Comparison of ENCODE assay signal across 1 cellular context in genomic region chr12:93176610-93177126, GRCh38.
TF ChIP-seq lines count a peak whose summit lies in the region.

No MANE protein-coding gene starts in this region.

TF ChIP-seq in HepG2, 621 proteins besides CTCF, POLR2A, EP300 and RAD21 (continued from another document and continues in another):
- TF ChIP-seq ZNF543 (CRISPR knock-in tag; IDR thresholded peaks at IDR 0.05) (no peak), THAP9 (CRISPR knock-in tag; IDR thresholded peaks at IDR 0.05; ENCODE audit: borderline replicate concordance) (no peak), SCMH1 (CRISPR knock-in tag; IDR thresholded peaks at IDR 0.05; ENCODE audit: borderline replicate concordance) (no peak), ZNF292 (CRISPR knock-in tag; IDR thresholded peaks at IDR 0.05; ENCODE audit: borderline replicate concordance, low read depth) (peak; percentile 65; the same call in 1 of the 2 replicates), SKI (IDR thresholded peaks at IDR 0.05; ENCODE audit: partially characterized antibody) (no peak), ZHX2 (IDR thresholded peaks at IDR 0.05; ENCODE audit: low read depth) (no peak), ZHX2 (CRISPR knock-in tag; IDR thresholded peaks at IDR 0.05; ENCODE audit: borderline replicate concordance) (no peak), POLR2AphosphoS5 (IDR thresholded peaks at IDR 0.05; ENCODE audit: low read depth, low read length) (no peak), ZNF335 (CRISPR knock-in tag; IDR thresholded peaks at IDR 0.05) (no peak), ZSCAN30 (CRISPR knock-in tag; IDR thresholded peaks at IDR 0.05) (no peak), ZFP90 (CRISPR knock-in tag; IDR thresholded peaks at IDR 0.05; ENCODE audit: borderline replicate concordance) (no peak), SOX6 (IDR thresholded peaks at IDR 0.05) (no peak), SOX6 (CRISPR knock-in tag; IDR thresholded peaks at IDR 0.05) (peak; percentile 69), RARA (CRISPR knock-in tag; IDR thresholded peaks at IDR 0.05) (0 out of 2 replicates have a peak, but pooled peaks have one; percentile 11), STAT6 (CRISPR knock-in tag; IDR thresholded peaks at IDR 0.05; ENCODE audit: borderline replicate concordance) (no peak), ZNF850 (CRISPR knock-in tag; conservative IDR thresholded peaks at IDR 0.05) (no peak), JUND (CRISPR knock-in tag; IDR thresholded peaks at IDR 0.05) (no peak), ZNF510 (CRISPR knock-in tag; IDR thresholded peaks at IDR 0.05; ENCODE audit: low read depth) (no peak), MAF1 (CRISPR knock-in tag; IDR thresholded peaks at IDR 0.05; ENCODE audit: borderline replicate concordance) (no peak), TFDP1 (CRISPR knock-in tag; IDR thresholded peaks at IDR 0.05; ENCODE audit: borderline replicate concordance) (no peak), MXD4 (CRISPR knock-in tag; IDR thresholded peaks at IDR 0.05) (no peak), MXD3 (CRISPR knock-in tag; IDR thresholded peaks at IDR 0.05) (no peak), ZNF878 (CRISPR knock-in tag; IDR thresholded peaks at IDR 0.05) (no peak), NR2F6 (IDR thresholded peaks at IDR 0.05) (peak; percentile 36; the same call in 1 of the 2 replicates), NR2F6 (CRISPR knock-in tag; IDR thresholded peaks at IDR 0.05) (no peak), SALL1 (CRISPR knock-in tag; IDR thresholded peaks at IDR 0.05) (no peak; the same call in 1 of the 2 replicates), MIER2 (CRISPR knock-in tag; IDR thresholded peaks at IDR 0.05) (no peak), FOXA3 (CRISPR knock-in tag; IDR thresholded peaks at IDR 0.05) (peak; percentile 51; the same call in 1 of the 2 replicates), ZNF607 (CRISPR knock-in tag; IDR thresholded peaks at IDR 0.05; ENCODE audit: borderline replicate concordance) (no peak), NRL (CRISPR knock-in tag; IDR thresholded peaks at IDR 0.05; ENCODE audit: borderline replicate concordance) (no peak), SRY (CRISPR knock-in tag; IDR thresholded peaks at IDR 0.05) (no peak), LCORL (IDR thresholded peaks at IDR 0.05) (no peak), LCORL (CRISPR knock-in tag; IDR thresholded peaks at IDR 0.05) (0 out of 2 replicates have a peak, but pooled peaks have one; percentile 20), CREM (IDR thresholded peaks at IDR 0.05) (no peak; the same call in 1 of the 2 replicates), CREM (CRISPR knock-in tag; IDR thresholded peaks at IDR 0.05) (no peak), ZNF256 (CRISPR knock-in tag; conservative IDR thresholded peaks at IDR 0.05) (no peak), ZSCAN25 (CRISPR knock-in tag; IDR thresholded peaks at IDR 0.05) (no peak), BRF2 (CRISPR knock-in tag; IDR thresholded peaks at IDR 0.05) (no peak), TBX2 (CRISPR knock-in tag; IDR thresholded peaks at IDR 0.05; ENCODE audit: borderline replicate concordance) (no peak), ZNF33B (CRISPR knock-in tag; IDR thresholded peaks at IDR 0.05) (no peak), TCF7L2 (IDR thresholded peaks at IDR 0.05; ENCODE audit: low read depth, low read length) (no peak), HES4 (CRISPR knock-in tag; IDR thresholded peaks at IDR 0.05; ENCODE audit: borderline replicate concordance) (no peak), CBX2 (IDR thresholded peaks at IDR 0.05; ENCODE audit: low read depth, low read length) (no peak), CBX2 (CRISPR knock-in tag; IDR thresholded peaks at IDR 0.05; ENCODE audit: low read depth) (no peak), ARID3A (IDR thresholded peaks at IDR 0.05; ENCODE audit: low read depth, low read length) (peak; percentile 9; the same call in 1 of the 2 replicates), ZNF572 (CRISPR knock-in tag; IDR thresholded peaks at IDR 0.05) (no peak), ZNF691 (CRISPR knock-in tag; IDR thresholded peaks at IDR 0.05; ENCODE audit: borderline replicate concordance, low read depth) (no peak), ZNF275 (CRISPR knock-in tag; IDR thresholded peaks at IDR 0.05; ENCODE audit: borderline replicate concordance) (no peak), ZSCAN12 (CRISPR knock-in tag; IDR thresholded peaks at IDR 0.05) (no peak), DNMT1 (CRISPR knock-in tag; IDR thresholded peaks at IDR 0.05) (no peak), TERF1 (CRISPR knock-in tag; IDR thresholded peaks at IDR 0.05) (no peak), SNRNP70 (IDR thresholded peaks at IDR 0.05; ENCODE audit: low read depth, low read length) (no peak)
